Comparison of ENCODE assay signal across 9 cellular contexts in the genomic region with DNA sequence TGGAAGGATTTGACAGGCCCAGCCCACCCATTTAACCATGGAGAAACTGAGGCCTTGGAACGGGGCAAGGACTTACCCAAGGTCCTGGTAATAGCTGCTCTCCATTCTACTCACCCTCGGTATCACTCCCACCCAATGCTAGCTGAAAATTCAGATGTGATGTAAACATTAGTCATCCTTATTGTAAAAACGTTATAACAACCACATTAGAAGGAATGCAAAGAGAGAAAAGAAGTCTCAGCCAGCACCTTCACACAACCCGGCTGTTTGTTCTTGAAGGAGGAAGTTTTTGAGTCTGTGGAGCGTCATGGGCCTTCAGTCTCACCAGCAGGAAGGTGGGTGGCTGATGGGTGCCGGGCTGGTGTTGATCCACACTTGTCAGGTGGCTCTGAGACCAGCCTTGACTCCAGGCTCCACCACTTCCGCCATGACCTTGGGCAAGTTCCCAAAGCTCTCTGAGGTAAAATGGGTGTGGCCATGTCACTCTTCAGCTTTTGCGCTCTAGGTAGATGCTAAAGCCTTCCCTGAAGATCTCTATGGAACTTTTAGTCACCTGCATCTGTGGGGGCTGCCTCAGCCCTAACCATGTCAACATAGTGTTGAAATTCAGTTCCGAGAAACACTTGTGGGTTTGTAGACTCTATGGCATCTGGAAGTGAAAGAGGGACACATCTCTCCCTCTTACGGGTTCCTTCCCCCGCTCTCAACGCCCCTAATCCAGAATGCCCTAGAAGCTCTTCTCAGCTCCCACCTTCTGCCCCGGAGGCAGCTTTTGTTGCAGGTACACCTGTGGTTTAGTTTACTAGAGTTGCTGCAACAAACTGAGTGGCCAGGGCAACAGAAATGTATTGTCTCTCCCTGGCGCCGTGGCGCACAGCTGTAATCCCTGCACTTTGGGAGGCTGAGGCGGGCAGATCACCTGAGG. TPM values are rescaled to one million over a fixed set of nuclear protein-coding genes. Genes with fewer than 3 reads are reported as not detected.
DNase-seq lines count a peak whose midpoint lies in the region; ATAC-seq and TF ChIP-seq lines count a peak whose summit lies in the region.
"Had no signal": no experiment of that assay in that cellular context is flagged by ENCODE, and none has a peak within 500 bp of the region (broad histone marks: within the 10 kb centered on the region; RNA-seq: fewer than 3 reads in every experiment).

No MANE protein-coding gene starts in this region.

- H3K9me1 ChIP-seq in IMR-90 (ENCODE audit: insufficient read depth, low read length), result no peaks in the 10 kb centered on the region

- no peak for TF ChIP-seq POLR2A in IMR-90 (IDR thresholded peaks at IDR 0.05; ENCODE audit: low read depth, low read length)

- no CpG with 5 or more reads among the region's 17 CpGs for WGBS in IMR-90 (ENCODE audit: extremely low coverage in 2 of 2, insufficient read length in 1 of 2), 2 experiments

- H3K4me2 ChIP-seq in IMR-90 (ENCODE audit: low read depth, low read length), result no peak overlapping the region

- no peaks in the 10 kb centered on the region for H3K36me3 ChIP-seq in IMR-90 (ENCODE audit: control insufficient read depth, insufficient read depth, low read length)

- no peak for TF ChIP-seq RAD21 in IMR-90 (IDR thresholded peaks at IDR 0.05; ENCODE audit: low read length)

- H3K4ac ChIP-seq in IMR-90 (ENCODE audit: low read depth, low read length), result no peak overlapping the region

- no peak overlapping the region for H2AK9ac ChIP-seq in IMR-90 (replicated peaks; ENCODE audit: low read depth, low read length, poor library complexity)

- peak; percentile 46 for DNase-seq in IMR-90
- peak; percentile 90 for DNase-seq in activated CD4-positive, alpha-beta T cell treated with anti-CD3 and anti-CD28 coated beads, Interleukin-2, amount 50 U/mL, for 1 hour
- peak; percentile 93 for DNase-seq in effector CD4-positive, alpha-beta T cell
- peak; percentile 68 for DNase-seq in stimulated activated CD8-positive, alpha-beta memory T cell treated with anti-CD3 and anti-CD28 coated beads, Interleukin-12 subunit alpha, Interleukin-12 subunit beta, amount 100 ng/mL, for 24 hours (ENCODE audit: extremely low read depth)
- DNase-seq in retina, result no peak
- no peak for DNase-seq in cerebellar nuclear complex (lab: John Stamatoyannopoulos, UW)
- DNase-seq in GM20000 (ENCODE audit: low spot score), result no peak

- no peak overlapping the region for H4K91ac ChIP-seq in IMR-90 (ENCODE audit: insufficient read depth, low read depth, low read length)

- no peak overlapping the region for H3K27ac ChIP-seq in IMR-90 (ENCODE audit: insufficient read depth, low read length)

- H2BK15ac ChIP-seq in IMR-90 (ENCODE audit: low read depth, low read length), result no peak overlapping the region

- H2BK120ac ChIP-seq in IMR-90 (ENCODE audit: low read depth, low read length), result no peak overlapping the region

- H3K14ac ChIP-seq in IMR-90 (replicated peaks; ENCODE audit: low read depth, low read length), result no peak overlapping the region

- H2AK5ac ChIP-seq in IMR-90 (ENCODE audit: low read depth, low read length), result no peak overlapping the region

- peaks cover 33% of the 10 kb centered on the region for H3K27me3 ChIP-seq in IMR-90 (ENCODE audit: control insufficient read depth, insufficient read depth, low read length)

- peaks cover 3% of the 10 kb centered on the region for H3K4me1 ChIP-seq in IMR-90 (ENCODE audit: control insufficient read depth, insufficient read depth, low read length)

- no peaks in the 10 kb centered on the region for H3K79me1 ChIP-seq in IMR-90 (ENCODE audit: low read depth in 1 of 2, low read length in 2 of 2)

- H4K8ac ChIP-seq in IMR-90 (ENCODE audit: low read depth in 2 of 2, low read length in 2 of 2), result no peak overlapping the region

- H3K4me3 ChIP-seq in IMR-90 (ENCODE audit: insufficient read depth, low read depth, low read length), result no peak overlapping the region

- BruUV-seq in IMR-90 (replicated peaks; lab: Mats Ljungman, UMichigan), result no TSS peak

- CTCF ChIA-PET in IMR-90 (lab: Yijun Ruan, JAX), result interaction anchor here (1.7 kb wide), 1 partner anchor 16 kb away, joined by 3 read pairs; no protein-coding TSS in a partner anchor

- no peak overlapping the region for H3K23ac ChIP-seq in IMR-90 (ENCODE audit: low read depth, low read length)

- POLR2A ChIA-PET in IMR-90 (lab: Charles Lee; ENCODE audit: unreplicated experiment), result no interaction called here

- intact Hi-C loops in IMR-90 (cut with micrococcal nuclease), result no loop called here

- H4K20me1 ChIP-seq in IMR-90 (ENCODE audit: insufficient read depth, low read length), result no peaks in the 10 kb centered on the region

- no peak overlapping the region for H2BK5ac ChIP-seq in IMR-90 (ENCODE audit: low read depth, low read length, poor library complexity, severe bottlenecking)

- peak; percentile 86 for ATAC-seq in IMR-90 (ENCODE audit: low read depth)
- no peak for ATAC-seq in HG03354 (IDR thresholded peaks at IDR 0.05; ENCODE audit: poor library complexity, severe bottlenecking, unreplicated experiment)

- dilution Hi-C loops in IMR-90 (cut with HindIII; ENCODE audit: low sequenced_read_pairs, unreplicated experiment), result no loop called here

- no peaks in the 10 kb centered on the region for H3K9me3 ChIP-seq in IMR-90 (ENCODE audit: control insufficient read depth, insufficient read depth, low read length)

- H3K9ac ChIP-seq in IMR-90 (ENCODE audit: low read depth, low read length), result no peak overlapping the region

- in situ Hi-C loops in IMR-90 (cut with MboI; ENCODE audit: low sequenced_read_pairs), result no loop called here

- no peak overlapping the region for H3K18ac ChIP-seq in IMR-90 (ENCODE audit: low read depth, low read length)

- TF ChIP-seq CTCF in IMR-90 (conservative IDR thresholded peaks at IDR 0.05; ENCODE audit: low read depth, low read length) (no peak), GM20000 (IDR thresholded peaks at IDR 0.05; ENCODE audit: extremely low read depth, missing control alignments) (no peak)

- H3K56ac ChIP-seq in IMR-90 (ENCODE audit: extremely low read depth, insufficient read depth, low read length), result no peak overlapping the region

- no peak overlapping the region for H4K5ac ChIP-seq in IMR-90 (ENCODE audit: low read depth, low read length)

- peak overlapping the region; percentile 46 for H2AFZ ChIP-seq in IMR-90 (replicated peaks; ENCODE audit: low read length, poor library complexity)

- H2BK20ac ChIP-seq in IMR-90 (ENCODE audit: low read depth, low read length), result no peak overlapping the region

TF ChIP-seq in IMR-90, 13 proteins besides CTCF, POLR2A, EP300 and RAD21:
- no peak for TF ChIP-seq RFX5 (IDR thresholded peaks at IDR 0.05; ENCODE audit: low read depth, low read length)
- TF ChIP-seq MXI1 (IDR thresholded peaks at IDR 0.05; ENCODE audit: borderline replicate concordance, low read depth, low read length), result no peak
- TF ChIP-seq, protein P1, sequence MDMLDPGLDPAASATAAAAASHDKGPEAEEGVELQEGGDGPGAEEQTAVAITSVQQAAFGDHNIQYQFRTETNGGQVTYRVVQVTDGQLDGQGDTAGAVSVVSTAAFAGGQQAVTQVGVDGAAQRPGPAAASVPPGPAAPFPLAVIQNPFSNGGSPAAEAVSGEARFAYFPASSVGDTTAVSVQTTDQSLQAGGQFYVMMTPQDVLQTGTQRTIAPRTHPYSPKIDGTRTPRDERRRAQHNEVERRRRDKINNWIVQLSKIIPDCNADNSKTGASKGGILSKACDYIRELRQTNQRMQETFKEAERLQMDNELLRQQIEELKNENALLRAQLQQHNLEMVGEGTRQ (IDR thresholded peaks at IDR 0.05; ENCODE audit: low read depth, low read length), result no peak
- no peak for TF ChIP-seq MAZ (IDR thresholded peaks at IDR 0.05; ENCODE audit: borderline replicate concordance, low read depth, low read length)

RNA-seq across cellular contexts. Expression of a gene that starts 14.8 kb away (rescaled TPM):
- total RNA-seq in IMR-90 (2012; rRNA removed), result not detected in 2 replicates
- not detected in 2 replicates for polyA plus RNA-seq in IMR-90 (2012; rRNA removed)
- not detected in 2 replicates for polyA plus RNA-seq in IMR-90 (2012; cell fraction: cytosol; rRNA removed)
- polyA plus RNA-seq in IMR-90 (2012; cell fraction: nucleus; rRNA removed; ENCODE audit: low replicate concordance), result not detected in 2 replicates
- polyA plus RNA-seq: neural cell had no signal

RNA-seq across cellular contexts. Expression of a gene that starts 34.3 kb away (rescaled TPM):
- 1.9 and 3.2 TPM in 2 replicates for total RNA-seq in IMR-90 (2012; rRNA removed)
- polyA plus RNA-seq in IMR-90 (2012; rRNA removed), result 4.4 and 5.2 TPM in 2 replicates
- 2.9 and 8.9 TPM in 2 replicates for polyA plus RNA-seq in IMR-90 (2012; cell fraction: cytosol; rRNA removed)
- 4.4 and 7.8 TPM in 2 replicates for polyA plus RNA-seq in IMR-90 (2012; cell fraction: nucleus; rRNA removed; ENCODE audit: low replicate concordance)
- polyA plus RNA-seq: neural cell had no signal

Comparison
In these comparisons a context has a peak if more than half of its experiments do, and no peak if none do; other contexts are left out.
1. DNase-seq: peak in IMR-90 (single experiment), activated CD4-positive, alpha-beta T cell treated with anti-CD3 and anti-CD28 coated beads, Interleukin-2, amount 50 U/mL, for 1 hour (single experiment), effector CD4-positive, alpha-beta T cell (single experiment) and stimulated activated CD8-positive, alpha-beta memory T cell treated with anti-CD3 and anti-CD28 coated beads, Interleukin-12 subunit alpha, Interleukin-12 subunit beta, amount 100 ng/mL, for 24 hours (single experiment); none in retina (single experiment), cerebellar nuclear complex (0 of 2) and GM20000 (single experiment).